2 cellular contexts compared by ENCODE assay signal in genomic region chr4:76188557-76188956, GRCh38.
TF ChIP-seq lines count a peak whose summit lies in the region.

No MANE protein-coding gene starts in this region.

TF ChIP-seq in SK-N-SH, 30 proteins besides CTCF, POLR2A, EP300 and RAD21:
- TF ChIP-seq, protein P1, sequence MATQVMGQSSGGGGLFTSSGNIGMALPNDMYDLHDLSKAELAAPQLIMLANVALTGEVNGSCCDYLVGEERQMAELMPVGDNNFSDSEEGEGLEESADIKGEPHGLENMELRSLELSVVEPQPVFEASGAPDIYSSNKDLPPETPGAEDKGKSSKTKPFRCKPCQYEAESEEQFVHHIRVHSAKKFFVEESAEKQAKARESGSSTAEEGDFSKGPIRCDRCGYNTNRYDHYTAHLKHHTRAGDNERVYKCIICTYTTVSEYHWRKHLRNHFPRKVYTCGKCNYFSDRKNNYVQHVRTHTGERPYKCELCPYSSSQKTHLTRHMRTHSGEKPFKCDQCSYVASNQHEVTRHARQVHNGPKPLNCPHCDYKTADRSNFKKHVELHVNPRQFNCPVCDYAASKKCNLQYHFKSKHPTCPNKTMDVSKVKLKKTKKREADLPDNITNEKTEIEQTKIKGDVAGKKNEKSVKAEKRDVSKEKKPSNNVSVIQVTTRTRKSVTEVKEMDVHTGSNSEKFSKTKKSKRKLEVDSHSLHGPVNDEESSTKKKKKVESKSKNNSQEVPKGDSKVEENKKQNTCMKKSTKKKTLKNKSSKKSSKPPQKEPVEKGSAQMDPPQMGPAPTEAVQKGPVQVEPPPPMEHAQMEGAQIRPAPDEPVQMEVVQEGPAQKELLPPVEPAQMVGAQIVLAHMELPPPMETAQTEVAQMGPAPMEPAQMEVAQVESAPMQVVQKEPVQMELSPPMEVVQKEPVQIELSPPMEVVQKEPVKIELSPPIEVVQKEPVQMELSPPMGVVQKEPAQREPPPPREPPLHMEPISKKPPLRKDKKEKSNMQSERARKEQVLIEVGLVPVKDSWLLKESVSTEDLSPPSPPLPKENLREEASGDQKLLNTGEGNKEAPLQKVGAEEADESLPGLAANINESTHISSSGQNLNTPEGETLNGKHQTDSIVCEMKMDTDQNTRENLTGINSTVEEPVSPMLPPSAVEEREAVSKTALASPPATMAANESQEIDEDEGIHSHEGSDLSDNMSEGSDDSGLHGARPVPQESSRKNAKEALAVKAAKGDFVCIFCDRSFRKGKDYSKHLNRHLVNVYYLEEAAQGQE (IDR thresholded peaks at IDR 0.05; ENCODE audit: low read depth, low read length), result 0 out of 2 replicates have a peak, but pooled peaks have one; percentile 50
- TF ChIP-seq FOXJ3 (CRISPR knock-in tag; IDR thresholded peaks at IDR 0.05), result no peak

TF ChIP-seq in SK-N-SH treated with all-trans-retinoic acid at 6 μM for 48 hours, 23 proteins besides CTCF, POLR2A, EP300 and RAD21 (continued from another document):
- TF ChIP-seq SNAI2 (CRISPR knock-in tag; IDR thresholded peaks at IDR 0.05), result no peak
- no peak for TF ChIP-seq ZFP30 (CRISPR knock-in tag; IDR thresholded peaks at IDR 0.05)
- TF ChIP-seq ZC3H10 (CRISPR knock-in tag; IDR thresholded peaks at IDR 0.05), result no peak
- TF ChIP-seq CSDC2 (CRISPR knock-in tag; IDR thresholded peaks at IDR 0.05), result no peak
- no peak for TF ChIP-seq RARB (CRISPR knock-in tag; IDR thresholded peaks at IDR 0.05)
- TF ChIP-seq, protein P2, sequence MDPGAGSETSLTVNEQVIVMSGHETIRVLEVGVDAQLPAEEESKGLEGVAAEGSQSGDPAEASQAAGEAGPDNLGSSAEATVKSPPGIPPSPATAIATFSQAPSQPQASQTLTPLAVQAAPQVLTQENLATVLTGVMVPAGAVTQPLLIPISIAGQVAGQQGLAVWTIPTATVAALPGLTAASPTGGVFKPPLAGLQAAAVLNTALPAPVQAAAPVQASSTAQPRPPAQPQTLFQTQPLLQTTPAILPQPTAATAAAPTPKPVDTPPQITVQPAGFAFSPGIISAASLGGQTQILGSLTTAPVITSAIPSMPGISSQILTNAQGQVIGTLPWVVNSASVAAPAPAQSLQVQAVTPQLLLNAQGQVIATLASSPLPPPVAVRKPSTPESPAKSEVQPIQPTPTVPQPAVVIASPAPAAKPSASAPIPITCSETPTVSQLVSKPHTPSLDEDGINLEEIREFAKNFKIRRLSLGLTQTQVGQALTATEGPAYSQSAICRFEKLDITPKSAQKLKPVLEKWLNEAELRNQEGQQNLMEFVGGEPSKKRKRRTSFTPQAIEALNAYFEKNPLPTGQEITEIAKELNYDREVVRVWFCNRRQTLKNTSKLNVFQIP (CRISPR knock-in tag; IDR thresholded peaks at IDR 0.05; ENCODE audit: borderline replicate concordance, low read depth), result no peak
- no peak for TF ChIP-seq TCF4 (CRISPR knock-in tag; IDR thresholded peaks at IDR 0.05; ENCODE audit: borderline replicate concordance)
- TF ChIP-seq ZNF70 (CRISPR knock-in tag; IDR thresholded peaks at IDR 0.05), result no peak
- no peak for TF ChIP-seq ZNF565 (CRISPR knock-in tag; conservative IDR thresholded peaks at IDR 0.05; ENCODE audit: low read depth)
- no peak for TF ChIP-seq OSR1 (CRISPR knock-in tag; IDR thresholded peaks at IDR 0.05)
- no peak for TF ChIP-seq ESRRG (CRISPR knock-in tag; IDR thresholded peaks at IDR 0.05)
- no peak for TF ChIP-seq PATZ1 (CRISPR knock-in tag; IDR thresholded peaks at IDR 0.05; ENCODE audit: borderline replicate concordance)
- TF ChIP-seq PPARA (CRISPR knock-in tag; IDR thresholded peaks at IDR 0.05; ENCODE audit: borderline replicate concordance), result no peak
- TF ChIP-seq GLIS3 (CRISPR knock-in tag; IDR thresholded peaks at IDR 0.05), result no peak
- no peak for TF ChIP-seq ISL1 (CRISPR knock-in tag; IDR thresholded peaks at IDR 0.05)
- TF ChIP-seq CSRNP3 (CRISPR knock-in tag; IDR thresholded peaks at IDR 0.05), result no peak
- TF ChIP-seq, protein P3, sequence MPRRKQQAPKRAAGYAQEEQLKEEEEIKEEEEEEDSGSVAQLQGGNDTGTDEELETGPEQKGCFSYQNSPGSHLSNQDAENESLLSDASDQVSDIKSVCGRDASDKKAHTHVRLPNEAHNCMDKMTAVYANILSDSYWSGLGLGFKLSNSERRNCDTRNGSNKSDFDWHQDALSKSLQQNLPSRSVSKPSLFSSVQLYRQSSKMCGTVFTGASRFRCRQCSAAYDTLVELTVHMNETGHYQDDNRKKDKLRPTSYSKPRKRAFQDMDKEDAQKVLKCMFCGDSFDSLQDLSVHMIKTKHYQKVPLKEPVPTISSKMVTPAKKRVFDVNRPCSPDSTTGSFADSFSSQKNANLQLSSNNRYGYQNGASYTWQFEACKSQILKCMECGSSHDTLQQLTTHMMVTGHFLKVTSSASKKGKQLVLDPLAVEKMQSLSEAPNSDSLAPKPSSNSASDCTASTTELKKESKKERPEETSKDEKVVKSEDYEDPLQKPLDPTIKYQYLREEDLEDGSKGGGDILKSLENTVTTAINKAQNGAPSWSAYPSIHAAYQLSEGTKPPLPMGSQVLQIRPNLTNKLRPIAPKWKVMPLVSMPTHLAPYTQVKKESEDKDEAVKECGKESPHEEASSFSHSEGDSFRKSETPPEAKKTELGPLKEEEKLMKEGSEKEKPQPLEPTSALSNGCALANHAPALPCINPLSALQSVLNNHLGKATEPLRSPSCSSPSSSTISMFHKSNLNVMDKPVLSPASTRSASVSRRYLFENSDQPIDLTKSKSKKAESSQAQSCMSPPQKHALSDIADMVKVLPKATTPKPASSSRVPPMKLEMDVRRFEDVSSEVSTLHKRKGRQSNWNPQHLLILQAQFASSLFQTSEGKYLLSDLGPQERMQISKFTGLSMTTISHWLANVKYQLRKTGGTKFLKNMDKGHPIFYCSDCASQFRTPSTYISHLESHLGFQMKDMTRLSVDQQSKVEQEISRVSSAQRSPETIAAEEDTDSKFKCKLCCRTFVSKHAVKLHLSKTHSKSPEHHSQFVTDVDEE (CRISPR knock-in tag; IDR thresholded peaks at IDR 0.05), result no peak
- TF ChIP-seq ZFP3 (CRISPR knock-in tag; IDR thresholded peaks at IDR 0.05), result no peak
